1 cellular context compared by ENCODE assay signal in the genomic region with DNA sequence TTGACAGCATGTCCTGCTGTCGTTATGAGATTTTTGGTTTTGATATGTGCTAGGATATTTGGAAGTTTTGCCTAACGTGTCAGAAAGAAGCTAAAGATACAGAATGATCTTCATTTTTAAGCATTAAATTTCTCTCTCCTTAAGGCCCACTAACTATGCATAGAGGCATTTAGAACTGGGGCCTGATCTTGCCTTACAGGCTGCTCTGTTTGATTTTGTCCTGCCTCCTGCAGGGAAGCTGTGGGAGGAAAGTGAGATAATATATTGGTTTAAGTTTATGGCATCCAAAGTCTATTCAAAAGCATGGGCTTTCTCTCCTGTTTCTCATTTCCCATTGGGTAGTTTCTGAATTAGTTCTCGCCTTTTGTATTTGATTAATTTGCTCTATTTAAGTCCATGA.
TF ChIP-seq lines count a peak whose summit lies in the region.

No MANE protein-coding gene starts in this region.

TF ChIP-seq in WTC11, 78 proteins besides CTCF, POLR2A, EP300 and RAD21 (continued from another document):
- TF ChIP-seq, protein P1, sequence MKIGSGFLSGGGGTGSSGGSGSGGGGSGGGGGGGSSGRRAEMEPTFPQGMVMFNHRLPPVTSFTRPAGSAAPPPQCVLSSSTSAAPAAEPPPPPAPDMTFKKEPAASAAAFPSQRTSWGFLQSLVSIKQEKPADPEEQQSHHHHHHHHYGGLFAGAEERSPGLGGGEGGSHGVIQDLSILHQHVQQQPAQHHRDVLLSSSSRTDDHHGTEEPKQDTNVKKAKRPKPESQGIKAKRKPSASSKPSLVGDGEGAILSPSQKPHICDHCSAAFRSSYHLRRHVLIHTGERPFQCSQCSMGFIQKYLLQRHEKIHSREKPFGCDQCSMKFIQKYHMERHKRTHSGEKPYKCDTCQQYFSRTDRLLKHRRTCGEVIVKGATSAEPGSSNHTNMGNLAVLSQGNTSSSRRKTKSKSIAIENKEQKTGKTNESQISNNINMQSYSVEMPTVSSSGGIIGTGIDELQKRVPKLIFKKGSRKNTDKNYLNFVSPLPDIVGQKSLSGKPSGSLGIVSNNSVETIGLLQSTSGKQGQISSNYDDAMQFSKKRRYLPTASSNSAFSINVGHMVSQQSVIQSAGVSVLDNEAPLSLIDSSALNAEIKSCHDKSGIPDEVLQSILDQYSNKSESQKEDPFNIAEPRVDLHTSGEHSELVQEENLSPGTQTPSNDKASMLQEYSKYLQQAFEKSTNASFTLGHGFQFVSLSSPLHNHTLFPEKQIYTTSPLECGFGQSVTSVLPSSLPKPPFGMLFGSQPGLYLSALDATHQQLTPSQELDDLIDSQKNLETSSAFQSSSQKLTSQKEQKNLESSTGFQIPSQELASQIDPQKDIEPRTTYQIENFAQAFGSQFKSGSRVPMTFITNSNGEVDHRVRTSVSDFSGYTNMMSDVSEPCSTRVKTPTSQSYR (CRISPR knock-in tag; IDR thresholded peaks at IDR 0.05), result no peak
- no peak for TF ChIP-seq ZNF416 (CRISPR knock-in tag; IDR thresholded peaks at IDR 0.05)
- TF ChIP-seq, protein P2, sequence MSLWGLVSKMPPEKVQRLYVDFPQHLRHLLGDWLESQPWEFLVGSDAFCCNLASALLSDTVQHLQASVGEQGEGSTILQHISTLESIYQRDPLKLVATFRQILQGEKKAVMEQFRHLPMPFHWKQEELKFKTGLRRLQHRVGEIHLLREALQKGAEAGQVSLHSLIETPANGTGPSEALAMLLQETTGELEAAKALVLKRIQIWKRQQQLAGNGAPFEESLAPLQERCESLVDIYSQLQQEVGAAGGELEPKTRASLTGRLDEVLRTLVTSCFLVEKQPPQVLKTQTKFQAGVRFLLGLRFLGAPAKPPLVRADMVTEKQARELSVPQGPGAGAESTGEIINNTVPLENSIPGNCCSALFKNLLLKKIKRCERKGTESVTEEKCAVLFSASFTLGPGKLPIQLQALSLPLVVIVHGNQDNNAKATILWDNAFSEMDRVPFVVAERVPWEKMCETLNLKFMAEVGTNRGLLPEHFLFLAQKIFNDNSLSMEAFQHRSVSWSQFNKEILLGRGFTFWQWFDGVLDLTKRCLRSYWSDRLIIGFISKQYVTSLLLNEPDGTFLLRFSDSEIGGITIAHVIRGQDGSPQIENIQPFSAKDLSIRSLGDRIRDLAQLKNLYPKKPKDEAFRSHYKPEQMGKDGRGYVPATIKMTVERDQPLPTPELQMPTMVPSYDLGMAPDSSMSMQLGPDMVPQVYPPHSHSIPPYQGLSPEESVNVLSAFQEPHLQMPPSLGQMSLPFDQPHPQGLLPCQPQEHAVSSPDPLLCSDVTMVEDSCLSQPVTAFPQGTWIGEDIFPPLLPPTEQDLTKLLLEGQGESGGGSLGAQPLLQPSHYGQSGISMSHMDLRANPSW (CRISPR knock-in tag; conservative IDR thresholded peaks at IDR 0.05; ENCODE audit: low read depth), result no peak
- TF ChIP-seq SOX15 (CRISPR knock-in tag; IDR thresholded peaks at IDR 0.05), result no peak
- no peak for TF ChIP-seq ELF4 (CRISPR knock-in tag; IDR thresholded peaks at IDR 0.05; ENCODE audit: low read depth)
- TF ChIP-seq, protein P3, sequence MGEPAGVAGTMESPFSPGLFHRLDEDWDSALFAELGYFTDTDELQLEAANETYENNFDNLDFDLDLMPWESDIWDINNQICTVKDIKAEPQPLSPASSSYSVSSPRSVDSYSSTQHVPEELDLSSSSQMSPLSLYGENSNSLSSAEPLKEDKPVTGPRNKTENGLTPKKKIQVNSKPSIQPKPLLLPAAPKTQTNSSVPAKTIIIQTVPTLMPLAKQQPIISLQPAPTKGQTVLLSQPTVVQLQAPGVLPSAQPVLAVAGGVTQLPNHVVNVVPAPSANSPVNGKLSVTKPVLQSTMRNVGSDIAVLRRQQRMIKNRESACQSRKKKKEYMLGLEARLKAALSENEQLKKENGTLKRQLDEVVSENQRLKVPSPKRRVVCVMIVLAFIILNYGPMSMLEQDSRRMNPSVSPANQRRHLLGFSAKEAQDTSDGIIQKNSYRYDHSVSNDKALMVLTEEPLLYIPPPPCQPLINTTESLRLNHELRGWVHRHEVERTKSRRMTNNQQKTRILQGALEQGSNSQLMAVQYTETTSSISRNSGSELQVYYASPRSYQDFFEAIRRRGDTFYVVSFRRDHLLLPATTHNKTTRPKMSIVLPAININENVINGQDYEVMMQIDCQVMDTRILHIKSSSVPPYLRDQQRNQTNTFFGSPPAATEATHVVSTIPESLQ (CRISPR knock-in tag; IDR thresholded peaks at IDR 0.05), result no peak
